In genomic region chr10:11270858-11271179, GRCh38 we compare ENCODE assay signal across 13 cellular contexts.
DNase-seq lines count a peak whose midpoint lies in the region; ATAC-seq and TF ChIP-seq lines count a peak whose summit lies in the region.
"Had no signal": no experiment of that assay in that cellular context is flagged by ENCODE, and none has a peak within 500 bp of the region (broad histone marks: within the 10 kb centered on the region; RNA-seq: fewer than 3 reads in every experiment).

No MANE protein-coding gene starts in this region.

- peaks cover 28% of the 10 kb centered on the region for H3K4me1 Mint-ChIP-seq in activated naive CD4-positive, alpha-beta T cell treated with anti-CD3 and anti-CD28 coated beads, Interleukin-2, amount 10 ng/mL, durations not matched to agents 7 days and 5 days
- H3K4me1 Mint-ChIP-seq in effector memory CD8-positive, alpha-beta T cell (ENCODE audit: low read depth in 2 of 2): peaks cover 46 to 60% of the 10 kb centered on the region in 2 donors
- H3K4me1 Mint-ChIP-seq in neural progenitor cell: peaks cover 35% of the 10 kb centered on the region

- peak overlapping the region; percentile 62 for H3K27ac Mint-ChIP-seq in activated naive CD4-positive, alpha-beta T cell treated with anti-CD3 and anti-CD28 coated beads, Interleukin-2, amount 10 ng/mL, durations not matched to agents 7 days and 5 days
- peak overlapping the region; percentile 70 to 76 for H3K27ac Mint-ChIP-seq in effector memory CD8-positive, alpha-beta T cell
- no peak overlapping the region for H3K27ac Mint-ChIP-seq in neural progenitor cell
- H3K27ac Mint-ChIP-seq: dendritic cell treated with granulocyte-macrophage colony-stimulating factor and Interleukin-4, amounts not matched to agents 40 ng/mL and 50 ng/mL, for 4 days; progenitor cell of endocrine pancreas had no signal

- no peaks in the 10 kb centered on the region for H3K36me3 ChIP-seq in PC-9 (ENCODE audit: low read depth)
- no peaks in the 10 kb centered on the region for H3K36me3 ChIP-seq in thoracic aorta
- H3K36me3 ChIP-seq in neural progenitor cell: no peaks in the 10 kb centered on the region
- H3K36me3 ChIP-seq: MG63 had no signal

- H3K79me2 ChIP-seq in PC-9 (ENCODE audit: low read depth): no peaks in the 10 kb centered on the region
- no peaks in the 10 kb centered on the region for H3K79me2 ChIP-seq in neural progenitor cell (ENCODE audit: low read depth)

- H3K4me3 ChIP-seq in PC-9 (no peak overlapping the region), thoracic aorta (no peak overlapping the region), neural progenitor cell (no peak overlapping the region)
- H3K4me3 ChIP-seq: ascending aorta, MG63 had no signal

- H2AFZ ChIP-seq in PC-9: no peak overlapping the region
- no peak overlapping the region for H2AFZ ChIP-seq in neural progenitor cell (replicated peaks)

- no peak overlapping the region for H3K9ac ChIP-seq in neural progenitor cell

- H3K9me3 ChIP-seq in PC-9 (ENCODE audit: insufficient read depth, low read depth) (no peaks in the 10 kb centered on the region), thoracic aorta (no peaks in the 10 kb centered on the region), neural progenitor cell (ENCODE audit: low read depth) (no peaks in the 10 kb centered on the region)
- H3K9me3 ChIP-seq: ascending aorta, MG63 had no signal

- H3F3A ChIP-seq in PC-9 (ENCODE audit: insufficient read depth, low read depth) (no peaks in the 10 kb centered on the region), neural progenitor cell (ENCODE audit: low read depth) (peaks cover 14% of the 10 kb centered on the region)

- TF ChIP-seq CTCF in PC-9 (conservative IDR thresholded peaks at IDR 0.05) (peak; percentile 34; the same call in 1 of the 2 replicates), thoracic aorta (IDR thresholded peaks at IDR 0.05) (peak; percentile 12), neural progenitor cell (IDR thresholded peaks at IDR 0.05) (no peak)

- CTCF ChIA-PET in activated naive CD4-positive, alpha-beta T cell treated with anti-CD3 and anti-CD28 coated beads, Interleukin-2, amount 10 ng/mL, durations not matched to agents 7 days and 5 days (lab: Charles Lee): interaction anchor here (0.8 to 2.2 kb wide), 7 partner anchors 9 to 254 kb away, joined by 3 to 15 read pairs (median 3); no protein-coding TSS in a partner anchor
- CTCF ChIA-PET in PC-9 (lab: Charles Lee): interaction anchor here (0.6 to 1.4 kb wide), 2 partner anchors 18 to 1928 kb away, joined by 3 read pairs; no protein-coding TSS in a partner anchor

- H3K4me3 Mint-ChIP-seq in activated naive CD4-positive, alpha-beta T cell treated with anti-CD3 and anti-CD28 coated beads, Interleukin-2, amount 10 ng/mL, durations not matched to agents 7 days and 5 days: no peak overlapping the region
- no peak overlapping the region for H3K4me3 Mint-ChIP-seq in effector memory CD8-positive, alpha-beta T cell
- no peak overlapping the region for H3K4me3 Mint-ChIP-seq in neural progenitor cell
- H3K4me3 Mint-ChIP-seq: dendritic cell treated with granulocyte-macrophage colony-stimulating factor and Interleukin-4, amounts not matched to agents 40 ng/mL and 50 ng/mL, for 4 days had no signal

- POLR2A ChIA-PET in PC-9 (lab: Charles Lee; ENCODE audit: unreplicated experiment): no interaction called here

- intact Hi-C loops in PC-9 (cut with micrococcal nuclease; ENCODE audit: unreplicated experiment): loop anchor here (1.0 kb wide), 1 partner anchor 1928 kb away; no protein-coding TSS in a partner anchor

- DNase-seq in activated naive CD4-positive, alpha-beta T cell treated with anti-CD3 and anti-CD28 coated beads, Interleukin-2, amount 10 ng/mL, durations not matched to agents 7 days and 5 days: no peak
- DNase-seq in activated naive CD4-positive, alpha-beta T cell treated with Interleukin-2 at 50 U/mL for 16 hours: no peak
- no peak for DNase-seq in PC-9
- DNase-seq in effector memory CD8-positive, alpha-beta T cell: no peak
- no peak for DNase-seq in thoracic aorta (ENCODE audit: low spot score)
- no peak for DNase-seq in neural progenitor cell (ENCODE audit: low spot score)
- DNase-seq in hepatic stellate cell (ENCODE audit: low spot score): no peak
- DNase-seq: NCI-H2029 treated with DMSO at 0.1 percent for 48 hours had no signal

- no peaks in the 10 kb centered on the region for H4K20me1 ChIP-seq in PC-9 (ENCODE audit: insufficient read depth)
- no peaks in the 10 kb centered on the region for H4K20me1 ChIP-seq in neural progenitor cell (ENCODE audit: low read depth)

- peaks cover 82% of the 10 kb centered on the region for H3K36me3 Mint-ChIP-seq in activated naive CD4-positive, alpha-beta T cell treated with anti-CD3 and anti-CD28 coated beads, Interleukin-2, amount 10 ng/mL, durations not matched to agents 7 days and 5 days
- H3K36me3 Mint-ChIP-seq in effector memory CD8-positive, alpha-beta T cell (ENCODE audit: insufficient read depth): peaks cover 90% of the 10 kb centered on the region
- peaks cover 8% of the 10 kb centered on the region for H3K36me3 Mint-ChIP-seq in neural progenitor cell

- no peaks in the 10 kb centered on the region for H3K9me2 ChIP-seq in PC-9 (ENCODE audit: insufficient read depth)

- H3K27ac ChIP-seq in PC-9 (no peak overlapping the region), thoracic aorta (no peak overlapping the region), neural progenitor cell (no peak overlapping the region)
- H3K27ac ChIP-seq: ascending aorta had no signal

- H3K27me3 ChIP-seq in PC-9 (ENCODE audit: insufficient read depth, low read depth) (peaks cover 53% of the 10 kb centered on the region), thoracic aorta (replicated peaks; ENCODE audit: insufficient read depth) (no peaks in the 10 kb centered on the region), neural progenitor cell (no peaks in the 10 kb centered on the region)
- H3K27me3 ChIP-seq: ascending aorta, MG63 had no signal

- H3K4me2 ChIP-seq in PC-9 (no peak overlapping the region), neural progenitor cell (no peak overlapping the region)

- BruUV-seq in PC-9 (replicated peaks; lab: Mats Ljungman, UMichigan): no TSS peak

- no peak for ATAC-seq in effector memory CD8-positive, alpha-beta T cell (replicated peaks)
- ATAC-seq in thoracic aorta (ENCODE audit: insufficient number of reproducible peaks, low FRiP score, low read depth): no peak
- ATAC-seq in HG02970 (IDR thresholded peaks at IDR 0.05; ENCODE audit: low FRiP score, unreplicated experiment): no peak

- H3K27me3 Mint-ChIP-seq in activated naive CD4-positive, alpha-beta T cell treated with anti-CD3 and anti-CD28 coated beads, Interleukin-2, amount 10 ng/mL, durations not matched to agents 7 days and 5 days: no peaks in the 10 kb centered on the region
- H3K27me3 Mint-ChIP-seq in effector memory CD8-positive, alpha-beta T cell: no peaks in the 10 kb centered on the region
- no peaks in the 10 kb centered on the region for H3K27me3 Mint-ChIP-seq in neural progenitor cell (ENCODE audit: insufficient read depth, low read depth)
- H3K27me3 Mint-ChIP-seq: dendritic cell treated with granulocyte-macrophage colony-stimulating factor and Interleukin-4, amounts not matched to agents 40 ng/mL and 50 ng/mL, for 4 days had no signal

- no peaks in the 10 kb centered on the region for H3K9me3 Mint-ChIP-seq in activated naive CD4-positive, alpha-beta T cell treated with anti-CD3 and anti-CD28 coated beads, Interleukin-2, amount 10 ng/mL, durations not matched to agents 7 days and 5 days
- H3K9me3 Mint-ChIP-seq in effector memory CD8-positive, alpha-beta T cell: no peaks in the 10 kb centered on the region
- H3K9me3 Mint-ChIP-seq in neural progenitor cell: no peaks in the 10 kb centered on the region
- H3K9me3 Mint-ChIP-seq: dendritic cell treated with granulocyte-macrophage colony-stimulating factor and Interleukin-4, amounts not matched to agents 40 ng/mL and 50 ng/mL, for 4 days had no signal

- H3K4me1 ChIP-seq in PC-9 (replicated peaks; ENCODE audit: insufficient read depth): no peaks in the 10 kb centered on the region
- H3K4me1 ChIP-seq in thoracic aorta (ENCODE audit: control insufficient read depth in 1 of 2, low read depth in 2 of 2): peaks cover 0 to 15% of the 10 kb centered on the region in 2 donors
- H3K4me1 ChIP-seq in neural progenitor cell: peaks cover 31% of the 10 kb centered on the region
